Comparison of ENCODE assay signal across 8 cellular contexts in the genomic region with DNA sequence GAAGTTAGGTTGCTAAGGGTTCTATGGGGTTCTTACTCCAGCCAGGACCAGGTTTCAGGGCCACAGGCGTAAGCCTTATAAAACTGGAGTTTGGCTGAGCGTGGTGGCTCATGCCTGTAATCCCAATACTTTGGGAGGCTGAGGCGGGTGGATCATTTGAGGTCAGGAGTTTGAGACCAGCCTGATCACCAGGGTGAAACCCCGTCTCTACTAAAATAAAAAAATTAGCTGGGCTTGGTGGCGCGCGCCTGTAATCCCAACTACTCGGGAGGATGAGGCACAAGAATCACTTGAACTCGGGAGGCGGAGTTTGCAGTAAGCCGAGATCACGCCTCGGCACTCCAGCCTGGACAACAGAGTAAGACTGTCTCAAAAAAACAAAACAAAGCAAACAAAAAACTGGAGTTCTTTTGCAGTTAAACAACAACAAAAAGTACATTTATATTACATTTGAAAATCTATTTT. TPM values are rescaled to one million over a fixed set of nuclear protein-coding genes. Genes with fewer than 3 reads are reported as not detected.
DNase-seq lines count a peak whose midpoint lies in the region; ATAC-seq and TF ChIP-seq lines count a peak whose summit lies in the region.

No MANE protein-coding gene starts in this region.

- peak overlapping the region; percentile 85 for H3K4me2 ChIP-seq in KMS-11

- ATAC-seq in naive thymus-derived CD4-positive, alpha-beta T cell = no peak
- ATAC-seq in activated CD4-positive, CD25-positive, alpha-beta regulatory T cell treated with anti-CD3 and anti-CD28 coated beads, Interleukin-2, amount 50 U/mL, for 24 hours = no peak
- no peak for ATAC-seq in HG02642 (IDR thresholded peaks at IDR 0.05; ENCODE audit: poor library complexity, unreplicated experiment)
- ATAC-seq in HG02981 (IDR thresholded peaks at IDR 0.05; ENCODE audit: unreplicated experiment) = no peak

- H3K36me3 ChIP-seq in KMS-11 (ENCODE audit: insufficient read depth) = no peaks in the 10 kb centered on the region; the same call in 1 of the 2 replicates
- peaks cover 0 to 1% (median 0%) of the 10 kb centered on the region in 3 experiments for H3K36me3 ChIP-seq in naive thymus-derived CD4-positive, alpha-beta T cell (ENCODE audit: control insufficient read depth in 2 of 3, insufficient read depth in 3 of 3, low read length in 3 of 3)

- peak overlapping the region; percentile 7; the same call in 1 of the 2 replicates for H3K4me3 ChIP-seq in AG04450 (ENCODE audit: low read depth, low read length)
- H3K4me3 ChIP-seq in KMS-11 (IDR thresholded peaks at IDR 0.05; ENCODE audit: insufficient read depth, low read depth, low read length) = no peak overlapping the region
- peak overlapping the region; percentile 73 for H3K4me3 ChIP-seq in naive thymus-derived CD4-positive, alpha-beta T cell (ENCODE audit: low read length)

- peak overlapping the region; percentile 91 for H3K4me3 Mint-ChIP-seq in chondrocyte (ENCODE audit: unreplicated experiment)
- H3K4me3 Mint-ChIP-seq in naive thymus-derived CD4-positive, alpha-beta T cell = peak overlapping the region; percentile 90 to 97 (median 95)

- peak overlapping the region; percentile 51; the same call in 1 of the 2 replicates for H2AFZ ChIP-seq in KMS-11 (ENCODE audit: low read depth)

- peak overlapping the region; percentile 48 for H3K27ac ChIP-seq in AG04450 (ENCODE audit: low read depth, low read length)
- peak overlapping the region; percentile 84 for H3K27ac ChIP-seq in KMS-11
- peak overlapping the region; percentile 90 for H3K27ac ChIP-seq in naive thymus-derived CD4-positive, alpha-beta T cell (ENCODE audit: low read depth, low read length)

- H3K79me2 ChIP-seq in KMS-11 (ENCODE audit: insufficient read depth, low read depth) = peaks cover 32% of the 10 kb centered on the region

- peaks cover 13% of the 10 kb centered on the region for H3K4me1 Mint-ChIP-seq in chondrocyte (ENCODE audit: low read depth)
- peaks cover 6 to 22% (median 13%) of the 10 kb centered on the region in 7 donors for H3K4me1 Mint-ChIP-seq in naive thymus-derived CD4-positive, alpha-beta T cell

- no peaks in the 10 kb centered on the region for H4K20me1 ChIP-seq in KMS-11 (ENCODE audit: insufficient read depth)

- H3K4me1 ChIP-seq in KMS-11 (ENCODE audit: low read depth, poor library complexity, severe bottlenecking) = peaks cover 25% of the 10 kb centered on the region
- H3K4me1 ChIP-seq in naive thymus-derived CD4-positive, alpha-beta T cell (ENCODE audit: control insufficient read depth in 2 of 2, insufficient read depth in 2 of 2, low read length in 2 of 2) = peaks cover 13 to 15% of the 10 kb centered on the region in 2 donors

- intact Hi-C loops in naive thymus-derived CD4-positive, alpha-beta T cell (cut with micrococcal nuclease) = loop anchor here (1.0 to 10.0 kb wide), 14 partner anchors 25 to 817 kb away; partner anchors contain the start of genes ARHGAP19 (in 2 of the 2), EXOSC1 (in 2 of the 2), MMS19 (in 2 of the 2) and PGAM1 (in 2 of the 2)

- no peaks in the 10 kb centered on the region for H3K27me3 Mint-ChIP-seq in chondrocyte (ENCODE audit: low read depth)
- H3K27me3 Mint-ChIP-seq in naive thymus-derived CD4-positive, alpha-beta T cell = no peaks in the 10 kb centered on the region

- CTCF ChIA-PET in AG04450 (lab: Charles Lee) = interaction anchor here (0.6 to 1.1 kb wide), 4 partner anchors 16 to 376 kb away, joined by 3 to 8 read pairs (median 5); no protein-coding TSS in a partner anchor
- CTCF ChIA-PET in naive thymus-derived CD4-positive, alpha-beta T cell (lab: Charles Lee) = interaction anchor here (0.6 to 2.1 kb wide), 9 partner anchors 8 to 122 kb away, joined by 3 to 7 read pairs (median 3); no protein-coding TSS in a partner anchor

- no peaks in the 10 kb centered on the region for H3K9me3 ChIP-seq in AG04450 (ENCODE audit: control insufficient read depth, insufficient read depth, low read length)
- no peaks in the 10 kb centered on the region for H3K9me3 ChIP-seq in naive thymus-derived CD4-positive, alpha-beta T cell (ENCODE audit: control insufficient read depth in 2 of 3, low read length in 3 of 3)

- H3K27me3 ChIP-seq in AG04450 (ENCODE audit: control insufficient read depth, insufficient read depth, low read length) (no peaks in the 10 kb centered on the region), KMS-11 (ENCODE audit: insufficient read depth, low read depth) (no peaks in the 10 kb centered on the region)
- no peaks in the 10 kb centered on the region for H3K27me3 ChIP-seq in naive thymus-derived CD4-positive, alpha-beta T cell (ENCODE audit: control insufficient read depth in 2 of 2, insufficient read depth in 2 of 2, low read length in 2 of 2)

- H3K27ac Mint-ChIP-seq in chondrocyte (ENCODE audit: unreplicated experiment) = peak overlapping the region; percentile 98
- H3K27ac Mint-ChIP-seq in naive thymus-derived CD4-positive, alpha-beta T cell = peak overlapping the region; percentile 81 to 99 (median 98)

- POLR2A ChIA-PET in AG04450 (lab: Yijun Ruan, JAX) = interaction anchor here (0.7 to 1.6 kb wide), 2 partner anchors 10 to 286 kb away, joined by 3 to 5 read pairs; partner anchors contain the start of gene AVPI1
- POLR2A ChIA-PET in naive thymus-derived CD4-positive, alpha-beta T cell (lab: Charles Lee) = interaction anchor here (0.6 to 1.5 kb wide), 13 partner anchors 13 to 1094 kb away, joined by 3 to 8 read pairs (median 3); partner anchors contain the start of genes AVPI1, EXOSC1, FRAT1 and FRAT2

- TF ChIP-seq CTCF in AG04450 (IDR thresholded peaks at IDR 0.05; ENCODE audit: low read depth, low read length) = no peak
- no peak for TF ChIP-seq CTCF in KMS-11 (conservative IDR thresholded peaks at IDR 0.05; ENCODE audit: low read depth, low read length)
- TF ChIP-seq CTCF in chondrocyte (IDR thresholded peaks at IDR 0.05) = no peak

- no peaks in the 10 kb centered on the region for H3K9me3 Mint-ChIP-seq in chondrocyte (ENCODE audit: low read depth)
- H3K9me3 Mint-ChIP-seq in naive thymus-derived CD4-positive, alpha-beta T cell = peaks cover 0 to 2% (median 0%) of the 10 kb centered on the region in 11 donors

- no peak for DNase-seq in AG04450 (ENCODE audit: low read depth, low spot score)
- no peak for DNase-seq in chondrocyte (ENCODE audit: low spot score)
- DNase-seq in naive thymus-derived CD4-positive, alpha-beta T cell = no peak
- no peak for DNase-seq in NCI-H2081 (lab: John Stamatoyannopoulos, UW)

- no peaks in the 10 kb centered on the region for H3K36me3 Mint-ChIP-seq in chondrocyte (ENCODE audit: low read depth)
- H3K36me3 Mint-ChIP-seq in naive thymus-derived CD4-positive, alpha-beta T cell = peaks cover 0 to 1% (median 0%) of the 10 kb centered on the region in 5 donors

- H3K9ac ChIP-seq in KMS-11 = peak overlapping the region; percentile 74

RNA-seq across cellular contexts. Expression of gene RRP12, which starts 0.3 kb away (rescaled TPM):
- polyA plus RNA-seq in AG04450 (2011; rRNA removed) = 10.6 and 13.4 TPM in 2 replicates
- polyA minus RNA-seq in AG04450 (2011; rRNA and poly(A)+ RNA removed) = 18.4 and 22.9 TPM in 2 replicates
- total RNA-seq in chondrocyte = 22.1 to 42.8 TPM (median 28.3 TPM) in 3 replicates
- total RNA-seq in naive thymus-derived CD4-positive, alpha-beta T cell = 100 to 1,000 TPM in 1 of 5 experiments, 10 to 100 TPM in 4; 22.0 to 197 (median 32.3) TPM
- polyA plus RNA-seq in naive thymus-derived CD4-positive, alpha-beta T cell = 10 to 100 TPM; 10.6 to 13.4 TPM

RNA-seq across cellular contexts. Expression of gene PGAM1, which starts 24.5 kb away (rescaled TPM):
- 452 and 459 TPM in 2 replicates for polyA plus RNA-seq in AG04450 (2011; rRNA removed)
- 283 and 326 TPM in 2 replicates for polyA minus RNA-seq in AG04450 (2011; rRNA and poly(A)+ RNA removed)
- 304 to 334 TPM (median 324 TPM) in 3 replicates for total RNA-seq in chondrocyte
- 100 to 1,000 TPM in 2 of 5 experiments, 10 to 100 TPM in 3; 58.5 to 536 (median 69.8) TPM for total RNA-seq in naive thymus-derived CD4-positive, alpha-beta T cell
- 100 to 1,000 TPM; 172 to 204 TPM for polyA plus RNA-seq in naive thymus-derived CD4-positive, alpha-beta T cell

RNA-seq across cellular contexts. Expression of gene EXOSC1, which starts 44.3 kb away (rescaled TPM):
- polyA plus RNA-seq in AG04450 (2011; rRNA removed) = 47.6 and 50.8 TPM in 2 replicates
- polyA minus RNA-seq in AG04450 (2011; rRNA and poly(A)+ RNA removed) = 26.3 and 37.8 TPM in 2 replicates
- total RNA-seq in chondrocyte = 28.6 to 41.2 TPM (median 28.7 TPM) in 3 replicates
- 10 to 100 TPM; 32.6 to 65.4 (median 53.2) TPM for total RNA-seq in naive thymus-derived CD4-positive, alpha-beta T cell
- 10 to 100 TPM; 69.7 to 80.3 TPM for polyA plus RNA-seq in naive thymus-derived CD4-positive, alpha-beta T cell

RNA-seq across cellular contexts. Expression of gene ZDHHC16, which starts 44.5 kb away (rescaled TPM):
- polyA plus RNA-seq in AG04450 (2011; rRNA removed) = 64.5 and 69.6 TPM in 2 replicates
- polyA minus RNA-seq in AG04450 (2011; rRNA and poly(A)+ RNA removed) = 80.7 and 95.1 TPM in 2 replicates
- 50.4 to 64.8 TPM (median 53.0 TPM) in 3 replicates for total RNA-seq in chondrocyte
- 10 to 100 TPM; 13.2 to 38.8 (median 26.8) TPM for total RNA-seq in naive thymus-derived CD4-positive, alpha-beta T cell
- 10 to 100 TPM; 24.4 to 37.3 TPM for polyA plus RNA-seq in naive thymus-derived CD4-positive, alpha-beta T cell
